In the genomic region with DNA sequence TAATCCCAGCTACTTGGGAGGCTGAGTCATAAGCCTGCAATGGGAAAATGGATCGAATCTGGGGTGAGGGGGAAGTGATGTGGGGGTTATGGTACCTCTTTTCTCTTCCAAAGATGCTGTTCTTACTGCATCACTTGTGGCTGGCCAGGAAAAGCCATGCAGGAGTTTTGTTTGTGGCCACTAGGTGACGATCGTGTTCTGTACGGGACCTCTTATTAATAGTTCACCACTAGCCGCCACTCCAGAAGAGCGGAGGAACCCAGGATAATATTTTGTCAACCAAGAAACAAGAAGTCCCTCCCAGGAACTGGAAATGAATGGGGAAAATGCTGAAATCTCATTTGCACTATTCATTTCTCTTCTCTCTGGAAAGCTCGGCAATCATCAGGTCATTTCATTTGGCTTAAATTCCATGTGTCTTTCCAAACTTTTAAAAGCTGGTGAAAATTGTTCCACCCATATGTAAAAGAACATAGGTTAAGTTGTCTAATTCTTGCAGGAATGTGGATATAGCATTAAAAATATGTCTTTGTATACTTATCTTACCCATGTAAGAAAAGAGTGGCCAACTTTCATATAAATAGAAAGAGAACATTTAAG, we compare ENCODE assay signal across 8 cellular contexts. TPM values are rescaled to one million over a fixed set of nuclear protein-coding genes. Genes with fewer than 3 reads are reported as not detected.
DNase-seq lines count a peak whose midpoint lies in the region; ATAC-seq and TF ChIP-seq lines count a peak whose summit lies in the region.

No MANE protein-coding gene starts in this region.

- TF ChIP-seq CTCF in fibroblast of lung (conservative IDR thresholded peaks at IDR 0.05 in 1 of 2, IDR thresholded peaks at IDR 0.05 in 1 of 2; ENCODE audit: low read depth in 1 of 2, low read length in 2 of 2) (peak; percentile 88 to 93), nephron (IDR thresholded peaks at IDR 0.05; ENCODE audit: unreplicated experiment in 3 of 3) (peak; percentile 90 to 93 (median 91))

- H3K36me3 ChIP-seq in fibroblast of lung (ENCODE audit: control insufficient read depth, insufficient read depth, low read length), result no peaks in the 10 kb centered on the region
- no peaks in the 10 kb centered on the region for H3K36me3 ChIP-seq in aorta (ENCODE audit: control insufficient read depth in 1 of 2, insufficient read depth in 2 of 2, low read length in 1 of 2)

- H3K27me3 Mint-ChIP-seq in nephron (ENCODE audit: low read depth), result peaks cover 9% of the 10 kb centered on the region

- no peaks in the 10 kb centered on the region for H3K79me2 ChIP-seq in fibroblast of lung (ENCODE audit: control insufficient read depth, insufficient read depth, low read length)

- no peak overlapping the region for H3K9ac ChIP-seq in fibroblast of lung (ENCODE audit: insufficient read depth, low read length)

- no peak overlapping the region for H3K4me3 ChIP-seq in fibroblast of lung (replicated peaks in 1 of 4; ENCODE audit: control extremely low read depth in 1 of 4, insufficient read depth in 1 of 4, low read depth in 3 of 4, low read length in 4 of 4)
- H3K4me3 ChIP-seq in aorta (ENCODE audit: low read length in 2 of 2), result no peak overlapping the region

- H3K4me1 Mint-ChIP-seq in nephron, result no peaks in the 10 kb centered on the region

- H2AFZ ChIP-seq in fibroblast of lung (ENCODE audit: low read length), result no peak overlapping the region

- H3K27ac ChIP-seq in fibroblast of lung (ENCODE audit: insufficient read depth, low read length) (no peak overlapping the region), aorta (ENCODE audit: low read depth in 1 of 2, low read length in 2 of 2) (no peak overlapping the region)

- H3K27ac Mint-ChIP-seq in nephron, result no peak overlapping the region

- no peaks in the 10 kb centered on the region for H4K20me1 ChIP-seq in fibroblast of lung (ENCODE audit: control insufficient read depth, extremely low read depth, insufficient read depth, low read length)

- H3K9me3 Mint-ChIP-seq in nephron, result no peaks in the 10 kb centered on the region

- H3K4me2 ChIP-seq in fibroblast of lung (ENCODE audit: extremely low read depth, insufficient read depth, low read length), result no peak overlapping the region

- no peaks in the 10 kb centered on the region for H3K36me3 Mint-ChIP-seq in nephron (ENCODE audit: low read depth)

- no peaks in the 10 kb centered on the region for H3K4me1 ChIP-seq in fibroblast of lung (ENCODE audit: control insufficient read depth, extremely low read depth, insufficient read depth, low read length)
- no peaks in the 10 kb centered on the region for H3K4me1 ChIP-seq in aorta (ENCODE audit: control insufficient read depth in 1 of 2, insufficient read depth in 2 of 2, low read length in 2 of 2)

- peak; percentile 89 for ATAC-seq in GM19397 (IDR thresholded peaks at IDR 0.05; ENCODE audit: unreplicated experiment)
- ATAC-seq in HG03342 (IDR thresholded peaks at IDR 0.05; ENCODE audit: unreplicated experiment), result peak; percentile 96
- peak; percentile 91 for ATAC-seq in aorta (ENCODE audit: low FRiP score)

- DNase-seq in DMS114 treated with DMSO at 0.1 percent for 48 hours (lab: John Stamatoyannopoulos, UW; ENCODE audit: unreplicated experiment) (peak; percentile 75), NCI-H2227 treated with DMSO at 0.1 percent for 48 hours (lab: John Stamatoyannopoulos, UW) (peak; percentile 52), fibroblast of lung (ENCODE audit: low read depth in 2 of 2) (peak; percentile 58 to 73), aorta (peak; percentile 76 to 79)
- DNase-seq in activated CD4-positive, alpha-beta T cell treated with anti-CD3 and anti-CD28 coated beads for 48 hours, result peak; percentile 41

- 2 to 4% methylated on average over 7 of the region's 7 CpGs for WGBS in aorta, 2 donors

- no peak overlapping the region for H3K4me3 Mint-ChIP-seq in nephron

- no peaks in the 10 kb centered on the region for H3K9me3 ChIP-seq in fibroblast of lung (ENCODE audit: control insufficient read depth, insufficient read depth, low read depth, low read length)
- no peaks in the 10 kb centered on the region for H3K9me3 ChIP-seq in aorta (ENCODE audit: control insufficient read depth, low read length)

- H3K27me3 ChIP-seq in fibroblast of lung (ENCODE audit: control insufficient read depth, insufficient read depth, low read length) (no peaks in the 10 kb centered on the region), aorta (ENCODE audit: control insufficient read depth in 1 of 2, insufficient read depth in 2 of 2, low read length in 1 of 2) (no peaks in the 10 kb centered on the region)

- intact Hi-C loops in aorta (cut with DNase I), result loop anchor here (5.0 to 10.0 kb wide), 3 partner anchors 151 to 371 kb away; partner anchors contain the start of gene SPATA7 (in 1 of the 2)

RNA-seq across cellular contexts. Expression of gene GPR65, which starts 8.9 kb away (rescaled TPM):
- under 0.01 and 0.17 TPM in 2 replicates for total RNA-seq in fibroblast of lung
- 0.03 and 0.07 TPM in 2 replicates for polyA plus RNA-seq in fibroblast of lung
- 0.03 and 0.06 TPM in 2 replicates for polyA plus RNA-seq in fibroblast of lung (2012)
- not detected in 2 replicates for polyA minus RNA-seq in fibroblast of lung (ENCODE audit: low replicate concordance)
- 1 to 10 TPM; 2.8 to 3.9 TPM for total RNA-seq in aorta
- polyA plus RNA-seq in aorta, result 1 to 10 TPM in 1 of 2 donors, under 1 TPM in 1; 0.28 to 1.9 TPM

RNA-seq across cellular contexts. Expression of gene GALC, which starts 20.9 kb away (rescaled TPM):
- 18.7 and 22.8 TPM in 2 replicates for total RNA-seq in fibroblast of lung
- polyA plus RNA-seq in fibroblast of lung, result 12.9 and 13.3 TPM in 2 replicates
- 8.4 and 9.0 TPM in 2 replicates for polyA plus RNA-seq in fibroblast of lung (2012)
- polyA minus RNA-seq in fibroblast of lung (ENCODE audit: low replicate concordance), result 3.1 and 4.0 TPM in 2 replicates
- total RNA-seq in aorta, result 10 to 100 TPM; 22.5 to 26.6 TPM
- 10 to 100 TPM in 1 of 2 donors, 1 to 10 TPM in 1; 7.1 to 10.9 TPM for polyA plus RNA-seq in aorta
